ENCODE assay signal across 21 cellular contexts in genomic region chr4:87130985-87131753, GRCh38.
DNase-seq lines count a peak whose midpoint lies in the region; ATAC-seq and TF ChIP-seq lines count a peak whose summit lies in the region.
"Had no signal": no experiment of that assay in that cellular context is flagged by ENCODE, and none has a peak within 500 bp of the region (broad histone marks: within the 10 kb centered on the region; RNA-seq: fewer than 3 reads in every experiment).

No MANE protein-coding gene starts in this region.

- H3K27me3 Mint-ChIP-seq in activated T-cell treated with anti-CD3 and anti-CD28 coated beads, Interleukin-2, amount 50 U/mL, for 72 hours (ENCODE audit: low read depth), result no peaks in the 10 kb centered on the region
- H3K27me3 Mint-ChIP-seq: activated CD4-positive, alpha-beta T cell treated with anti-CD3 and anti-CD28 coated beads for 36 hours; dendritic cell treated with granulocyte-macrophage colony-stimulating factor and Interleukin-4, amounts not matched to agents 40 ng/mL and 50 ng/mL, for 4 days had no signal

- peak overlapping the region; percentile 42 for H3K27ac Mint-ChIP-seq in activated T-cell treated with anti-CD3 and anti-CD28 coated beads, Interleukin-2, amount 50 U/mL, for 72 hours
- H3K27ac Mint-ChIP-seq: activated CD4-positive, alpha-beta T cell treated with anti-CD3 and anti-CD28 coated beads for 36 hours; activated naive CD4-positive, alpha-beta T cell treated with anti-CD3 and anti-CD28 coated beads for 36 hours; dendritic cell treated with granulocyte-macrophage colony-stimulating factor and Interleukin-4, amounts not matched to agents 40 ng/mL and 50 ng/mL, for 4 days had no signal

- peaks cover 9 to 11% of the 10 kb centered on the region in 2 donors for H3K4me1 ChIP-seq in gastrocnemius medialis
- H3K4me1 ChIP-seq: Peyer's patch, SJCRH30 had no signal

- ATAC-seq in activated T-cell treated with anti-CD3 and anti-CD28 coated beads, Interleukin-2, amount 50 U/mL, for 72 hours (replicated peaks in 1 of 2), result no peak
- ATAC-seq in gastrocnemius medialis (no peak), HG03342 (IDR thresholded peaks at IDR 0.05; ENCODE audit: unreplicated experiment) (no peak)
- ATAC-seq: activated CD4-positive, alpha-beta T cell treated with anti-CD3 and anti-CD28 coated beads for 36 hours; activated T-cell treated with anti-CD3 and anti-CD28 coated beads, Interleukin-2, amount 50 U/mL, for 4 hours had no signal

- no peaks in the 10 kb centered on the region for H3K27me3 ChIP-seq in gastrocnemius medialis
- H3K27me3 ChIP-seq: Peyer's patch, SJCRH30 had no signal

- H3K36me3 ChIP-seq in gastrocnemius medialis, result peaks cover 8 to 91% of the 10 kb centered on the region in 2 donors

- H3K9me3 ChIP-seq in gastrocnemius medialis, result no peaks in the 10 kb centered on the region
- H3K9me3 ChIP-seq: HAP-1, Peyer's patch, SJCRH30 had no signal

- peaks cover 15 to 42% of the 10 kb centered on the region in 2 donors for H3K36me3 Mint-ChIP-seq in activated T-cell treated with anti-CD3 and anti-CD28 coated beads, Interleukin-2, amount 50 U/mL, for 72 hours (ENCODE audit: insufficient read depth in 2 of 2)

- DNase-seq in activated T-cell treated with anti-CD3 and anti-CD28 coated beads, Interleukin-2, amount 50 U/mL, for 72 hours, result no peak
- no peak for DNase-seq in activated T-cell treated with anti-CD3 and anti-CD28 coated beads, Interleukin-2, amount 50 U/mL, for 48 hours
- DNase-seq in erythroblast (lab: John Stamatoyannopoulos, UW), result peak; percentile 11 to 52
- DNase-seq in gastrocnemius medialis, result no peak
- no peak for DNase-seq in NCI-H2029 (lab: John Stamatoyannopoulos, UW)
- no peak for DNase-seq in activated gamma-delta T cell treated with Interleukin-2 at 50 U/mL for 16 hours
- DNase-seq: activated CD4-positive, alpha-beta T cell treated with anti-CD3 and anti-CD28 coated beads for 36 hours; activated CD8-positive, alpha-beta memory T cell treated with anti-CD3 and anti-CD28 coated beads for 24 hours; activated naive CD4-positive, alpha-beta T cell treated with anti-CD3 and anti-CD28 coated beads for 36 hours; activated T-cell treated with anti-CD3 and anti-CD28 coated beads, Interleukin-2, amount 50 U/mL, for 4 hours; amygdala; kidney; NCI-H1092 treated with DMSO at 0.1 percent for 48 hours; NCI-H2029 treated with DMSO at 0.1 percent for 48 hours; NCI-H524 treated with DMSO at 0.1 percent for 48 hours; Peyer's patch; SJCRH30 had no signal

- peak overlapping the region; percentile 18 to 49 (median 28) for H3K27ac ChIP-seq in gastrocnemius medialis
- H3K27ac ChIP-seq: Peyer's patch, SJCRH30 had no signal

- H3K4me1 Mint-ChIP-seq in activated T-cell treated with anti-CD3 and anti-CD28 coated beads, Interleukin-2, amount 50 U/mL, for 72 hours (ENCODE audit: low read depth), result peaks cover 5% of the 10 kb centered on the region

- no peak for TF ChIP-seq EP300 in Ishikawa (IDR thresholded peaks at IDR 0.05; ENCODE audit: borderline replicate concordance)

- no peak overlapping the region for H3K4me3 ChIP-seq in gastrocnemius medialis
- H3K4me3 ChIP-seq: HAP-1, Peyer's patch, SJCRH30 had no signal

- intact Hi-C loops in gastrocnemius medialis (cut with DNase I; ENCODE audit: low total_unique reads), result no loop called here

- in situ Hi-C loops in gastrocnemius medialis (cut with MboI; ENCODE audit: low sequenced_read_pairs in 4 of 4), result loop anchor here in 1 of 4 donors (25.0 kb wide), 1 partner anchor 331 kb away; no protein-coding TSS in a partner anchor

- no peak for TF ChIP-seq CTCF in gastrocnemius medialis (IDR thresholded peaks at IDR 0.05 in 4 of 5, conservative IDR thresholded peaks at IDR 0.05 in 1 of 5)

- no peak overlapping the region for H3K4me3 Mint-ChIP-seq in activated T-cell treated with anti-CD3 and anti-CD28 coated beads, Interleukin-2, amount 50 U/mL, for 72 hours
- H3K4me3 Mint-ChIP-seq: activated CD4-positive, alpha-beta T cell treated with anti-CD3 and anti-CD28 coated beads for 36 hours; activated naive CD4-positive, alpha-beta T cell treated with anti-CD3 and anti-CD28 coated beads for 36 hours; activated T-cell treated with anti-CD3 and anti-CD28 coated beads, Interleukin-2, amount 50 U/mL, for 4 hours; dendritic cell treated with granulocyte-macrophage colony-stimulating factor and Interleukin-4, amounts not matched to agents 40 ng/mL and 50 ng/mL, for 4 days had no signal

- H3K9me3 Mint-ChIP-seq in activated T-cell treated with anti-CD3 and anti-CD28 coated beads, Interleukin-2, amount 50 U/mL, for 72 hours, result no peaks in the 10 kb centered on the region
- H3K9me3 Mint-ChIP-seq: activated naive CD4-positive, alpha-beta T cell treated with anti-CD3 and anti-CD28 coated beads for 36 hours; activated T-cell treated with anti-CD3 and anti-CD28 coated beads, Interleukin-2, amount 50 U/mL, for 4 hours; dendritic cell treated with granulocyte-macrophage colony-stimulating factor and Interleukin-4, amounts not matched to agents 40 ng/mL and 50 ng/mL, for 4 days had no signal

- TF ChIP-seq RAD21 in Ishikawa (IDR thresholded peaks at IDR 0.05; ENCODE audit: low read depth), result no peak

- TF ChIP-seq POLR2A in erythroblast (IDR thresholded peaks at IDR 0.05; ENCODE audit: low read length) (no peak), gastrocnemius medialis (IDR thresholded peaks at IDR 0.05) (no peak)

TF ChIP-seq in Ishikawa, 13 proteins besides CTCF, POLR2A, EP300 and RAD21:
- TF ChIP-seq, protein P1, sequence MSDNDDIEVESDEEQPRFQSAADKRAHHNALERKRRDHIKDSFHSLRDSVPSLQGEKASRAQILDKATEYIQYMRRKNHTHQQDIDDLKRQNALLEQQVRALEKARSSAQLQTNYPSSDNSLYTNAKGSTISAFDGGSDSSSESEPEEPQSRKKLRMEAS (IDR thresholded peaks at IDR 0.05), result no peak
- TF ChIP-seq TEAD4 (IDR thresholded peaks at IDR 0.05), result 0 out of 2 replicates have a peak, but pooled peaks have one; percentile 18
- TF ChIP-seq NFIC (IDR thresholded peaks at IDR 0.05), result no peak
- 0 out of 2 replicates have a peak, but pooled peaks have one; percentile 20 for TF ChIP-seq CEBPB (IDR thresholded peaks at IDR 0.05)

Comparison
In these comparisons a context has a peak if more than half of its experiments do, and no peak if none do; other contexts are left out.
1. DNase-seq: peak in erythroblast (2 of 2); none in activated T-cell treated with anti-CD3 and anti-CD28 coated beads, Interleukin-2, amount 50 U/mL, for 72 hours (0 of 2), activated T-cell treated with anti-CD3 and anti-CD28 coated beads, Interleukin-2, amount 50 U/mL, for 48 hours (0 of 2), gastrocnemius medialis (0 of 2), NCI-H2029 (single experiment) and activated gamma-delta T cell treated with Interleukin-2 at 50 U/mL for 16 hours (single experiment).